Comparison of ENCODE assay signal across 18 cellular contexts in the genomic region with DNA sequence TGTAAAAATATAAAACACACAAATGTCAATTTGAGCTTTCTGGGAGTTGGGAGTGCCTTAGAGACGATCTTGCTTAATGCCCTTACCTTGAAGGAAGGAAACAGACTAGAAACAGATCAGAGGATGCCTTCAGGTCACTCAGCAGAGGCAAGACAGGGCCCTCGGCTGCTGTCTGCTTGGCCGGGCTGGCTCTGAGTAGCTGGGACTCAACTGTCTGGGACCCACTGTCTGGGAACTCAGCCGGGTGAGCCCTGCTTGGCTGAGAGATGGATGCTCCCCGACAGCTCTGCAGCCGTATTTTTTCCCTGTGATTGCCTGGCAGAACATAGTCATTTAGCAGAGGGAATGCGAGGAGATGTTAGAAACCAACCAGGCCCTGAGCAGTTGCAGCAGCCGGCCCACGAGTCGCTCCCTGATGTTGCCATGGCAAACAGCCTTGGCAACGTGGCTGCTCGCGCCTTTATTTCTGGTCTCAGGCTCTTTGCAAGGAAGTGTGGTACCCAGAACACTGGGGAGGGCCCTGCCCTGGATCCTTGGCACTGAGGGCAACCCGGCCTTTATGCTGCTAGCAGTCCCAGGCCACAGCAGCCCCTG.
A peak's percentile ranks its signal among the peaks of the same experiment; 100 is the strongest.
DNase-seq lines count a peak whose midpoint lies in the region; TF ChIP-seq lines count a peak whose summit lies in the region.
"Had no signal": no experiment of that assay in that cellular context is flagged by ENCODE, and none has a peak within 500 bp of the region (broad histone marks: within the 10 kb centered on the region; RNA-seq: fewer than 3 reads in every experiment).

No MANE protein-coding gene starts in this region.

- no peak overlapping the region for H3K4me3 ChIP-seq in coronary artery

- DNase-seq in DMS 273 (lab: John Stamatoyannopoulos, UW; ENCODE audit: unreplicated experiment) (peak; percentile 31), DMS 273 treated with DMSO at 0.1 percent for 48 hours (lab: John Stamatoyannopoulos, UW) (no peak), anterior cingulate cortex (lab: John Stamatoyannopoulos, UW) (peak in 49 of 58 donors; percentile 6 to 85 (median 54)), islet precursor cell (peak; percentile 50), putamen (ENCODE audit: low spot score) (peak; percentile 64), cerebellar nuclear complex (lab: John Stamatoyannopoulos, UW) (no peak), coronary artery (ENCODE audit: low spot score) (no peak)
- no peak for DNase-seq in activated CD8-positive, alpha-beta memory T cell treated with anti-CD3 and anti-CD28 coated beads, Interleukin-2, amount 50 U/mL, for 48 hours
- DNase-seq: activated CD4-positive, CD25-positive, alpha-beta regulatory T cell treated with anti-CD3 and anti-CD28 coated beads, Interleukin-2, amount 50 U/mL, for 72 hours; activated naive CD4-positive, alpha-beta T cell; activated T-cell treated with anti-CD3 and anti-CD28 coated beads, Interleukin-2, amount 50 U/mL, for 24 hours; CD8-positive, alpha-beta T cell; left colon; natural killer cell; NCI-H1436 treated with DMSO at 0.1 percent for 48 hours; NCI-H2171 treated with DMSO at 0.1 percent for 48 hours had no signal

- no peak for TF ChIP-seq CTCF in coronary artery (IDR thresholded peaks at IDR 0.05)

- no peak overlapping the region for H3K27ac ChIP-seq in coronary artery
- H3K27ac ChIP-seq: 22Rv1, parathyroid adenoma had no signal

Comparison
In these comparisons a context has a peak if more than half of its experiments do, and no peak if none do; other contexts are left out.
1. DNase-seq: peak in DMS 273 (single experiment), anterior cingulate cortex (49 of 58), islet precursor cell (single experiment) and putamen (single experiment); none in DMS 273 treated with DMSO at 0.1 percent for 48 hours (single experiment), activated CD8-positive, alpha-beta memory T cell treated with anti-CD3 and anti-CD28 coated beads, Interleukin-2, amount 50 U/mL, for 48 hours (single experiment), cerebellar nuclear complex (0 of 2) and coronary artery (single experiment).